Comparison of ENCODE assay signal across 8 cellular contexts in the genomic region with DNA sequence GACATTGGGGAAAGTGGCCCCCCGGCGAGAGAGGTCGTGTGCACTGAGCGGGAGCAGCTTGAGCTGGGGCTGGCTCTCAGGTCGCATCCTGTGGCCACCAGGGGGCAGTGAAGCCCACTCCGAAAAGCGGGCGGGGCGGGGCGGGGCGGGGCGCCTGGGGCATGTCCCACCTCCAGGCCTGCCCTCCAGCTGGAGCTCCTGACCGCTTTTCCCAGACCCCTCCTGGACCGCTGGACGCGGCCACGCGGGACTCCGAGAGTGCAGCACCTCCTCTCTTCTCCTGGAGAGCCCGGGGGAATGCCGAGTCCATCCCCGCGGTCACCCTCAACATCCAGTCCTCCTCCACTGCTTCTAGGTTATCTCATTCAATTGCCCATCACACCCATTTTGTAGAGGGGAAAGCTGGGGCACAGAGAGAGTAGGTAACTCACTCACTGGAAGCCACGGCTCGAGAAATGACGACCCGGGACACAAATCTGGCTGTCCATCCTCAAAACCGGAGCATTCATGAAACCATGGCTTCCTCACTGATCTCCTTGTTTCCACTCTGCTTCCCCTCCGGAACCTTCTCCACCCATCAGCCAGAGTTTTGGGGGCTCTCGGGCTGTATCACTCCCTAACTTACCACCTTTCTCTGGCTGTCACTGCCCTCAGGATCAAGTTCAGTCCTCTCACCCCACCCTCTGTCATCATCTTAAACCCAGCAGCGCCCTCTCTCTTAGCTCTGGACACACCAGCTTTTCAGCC. TPM values are rescaled to one million over a fixed set of nuclear protein-coding genes. Genes with fewer than 3 reads are reported as not detected.
DNase-seq lines count a peak whose midpoint lies in the region; ATAC-seq and TF ChIP-seq lines count a peak whose summit lies in the region.

No MANE protein-coding gene starts in this region.

- peak; percentile 85 for ATAC-seq in GM19463 (IDR thresholded peaks at IDR 0.05; ENCODE audit: unreplicated experiment)
- ATAC-seq in natural killer cell treated with Interleukin-12 subunit alpha and Interleukin-12 subunit beta and Interleukin-15 and Interleukin-18, amount 100 ng/mL, for 72 hours, result peak; percentile 86 to 88

- H3K27ac Mint-ChIP-seq in CD14-positive monocyte, result peak overlapping the region; percentile 31 to 79 (median 70)
- peak overlapping the region; percentile 81 to 96 for H3K27ac Mint-ChIP-seq in natural killer cell treated with Interleukin-12 subunit alpha and Interleukin-12 subunit beta and Interleukin-15 and Interleukin-18, amount 100 ng/mL, for 72 hours

- WGBS in HUES64, result 9% methylated on average over 31 of the region's 31 CpGs

- 0 out of 2 replicates have a peak, but pooled peaks cover 5% of the 10 kb centered on the region for H3K4me1 ChIP-seq in HUES64 (ENCODE audit: insufficient read depth, low read length)

- H3K27me3 ChIP-seq in HUES64 (ENCODE audit: insufficient read depth, low read length), result no peaks in the 10 kb centered on the region

- DNase-seq in CD14-positive monocyte (ENCODE audit: low spot score), result peak; percentile 66
- DNase-seq in RKO (ENCODE audit: low spot score), result peak; percentile 82
- peak; percentile 67 to 78 for DNase-seq in activated T-helper 1 cell treated with anti-CD3 and anti-CD28 coated beads, Interleukin-2, amount 50 U/mL, for 16 hours (ENCODE audit: low read depth in 1 of 2, low spot score in 1 of 2)
- DNase-seq in fibroblast of peridontal ligament (ENCODE audit: extremely low read depth), result peak; percentile 57
- peak; percentile 75 for DNase-seq in natural killer cell treated with Interleukin-12 subunit alpha and Interleukin-12 subunit beta and Interleukin-15 and Interleukin-18, amount 100 ng/mL, for 72 hours (ENCODE audit: low spot score)
- peak; percentile 80 for DNase-seq in stimulated activated naive CD4-positive, alpha-beta T cell treated with Interleukin-2 at 50 U/mL for 16 hours (lab: John Stamatoyannopoulos, UW)

- peaks cover 4 to 7% (median 4%) of the 10 kb centered on the region in 3 donors for H3K27me3 Mint-ChIP-seq in CD14-positive monocyte (ENCODE audit: low read depth in 3 of 3)
- no peaks in the 10 kb centered on the region for H3K27me3 Mint-ChIP-seq in natural killer cell treated with Interleukin-12 subunit alpha and Interleukin-12 subunit beta and Interleukin-15 and Interleukin-18, amount 100 ng/mL, for 72 hours

- peak overlapping the region; percentile 49 for H3K4me3 ChIP-seq in HUES64 (ENCODE audit: low read length)

- peaks cover 21% of the 10 kb centered on the region for H3K4me1 Mint-ChIP-seq in CD14-positive monocyte
- peaks cover 59 to 62% of the 10 kb centered on the region in 2 donors for H3K4me1 Mint-ChIP-seq in natural killer cell treated with Interleukin-12 subunit alpha and Interleukin-12 subunit beta and Interleukin-15 and Interleukin-18, amount 100 ng/mL, for 72 hours (ENCODE audit: low read depth in 2 of 2)

- no peaks in the 10 kb centered on the region for H3K9me3 Mint-ChIP-seq in CD14-positive monocyte
- H3K9me3 Mint-ChIP-seq in natural killer cell treated with Interleukin-12 subunit alpha and Interleukin-12 subunit beta and Interleukin-15 and Interleukin-18, amount 100 ng/mL, for 72 hours, result no peaks in the 10 kb centered on the region

- H3K4me3 Mint-ChIP-seq in CD14-positive monocyte, result peak overlapping the region; percentile 82 to 91
- H3K4me3 Mint-ChIP-seq in natural killer cell treated with Interleukin-12 subunit alpha and Interleukin-12 subunit beta and Interleukin-15 and Interleukin-18, amount 100 ng/mL, for 72 hours, result peak overlapping the region; percentile 84

- H3K27ac ChIP-seq in HUES64 (ENCODE audit: low read depth, low read length), result no peak overlapping the region

- no peak overlapping the region for H3K9ac ChIP-seq in HUES64 (ENCODE audit: low read depth, low read length)

- H3K9me3 ChIP-seq in HUES64 (ENCODE audit: insufficient read depth, low read depth, low read length), result no peaks in the 10 kb centered on the region

- peaks cover 14% of the 10 kb centered on the region for H3K36me3 ChIP-seq in HUES64 (ENCODE audit: insufficient read depth, low read length)

- intact Hi-C loops in CD14-positive monocyte (cut with micrococcal nuclease), result loop anchor here (2.0 kb wide), 2 partner anchors 61 to 63 kb away; partner anchors contain the start of gene BCL2L1 (in 1 of the 2)

- peaks cover 21 to 25% of the 10 kb centered on the region in 2 donors for H3K36me3 Mint-ChIP-seq in CD14-positive monocyte
- no peaks in the 10 kb centered on the region for H3K36me3 Mint-ChIP-seq in natural killer cell treated with Interleukin-12 subunit alpha and Interleukin-12 subunit beta and Interleukin-15 and Interleukin-18, amount 100 ng/mL, for 72 hours

- TF ChIP-seq CTCF in CD14-positive monocyte (IDR thresholded peaks at IDR 0.05), result peak; percentile 83

RNA-seq across cellular contexts. Expression of gene COX4I2, which starts 24.1 kb away (rescaled TPM):
- polyA plus RNA-seq in CD14-positive monocyte, result not detected
- not detected for polyA plus RNA-seq in HUES64 (2013, experiment 1 of 2)
- not detected for polyA plus RNA-seq in HUES64 (2013, experiment 2 of 2)
- not detected for total RNA-seq in natural killer cell treated with Interleukin-12 subunit alpha and Interleukin-12 subunit beta and Interleukin-15 and Interleukin-18, amount 100 ng/mL, for 72 hours

RNA-seq across cellular contexts. Expression of gene ID1, which starts 56.7 kb away (rescaled TPM):
- 10 to 100 TPM in 1 of 2 donors, 1 to 10 TPM in 1; 3.9 to 12.5 TPM for polyA plus RNA-seq in CD14-positive monocyte
- 115 TPM for polyA plus RNA-seq in HUES64 (2013, experiment 1 of 2)
- 95.7 TPM for polyA plus RNA-seq in HUES64 (2013, experiment 2 of 2)
- 1 to 10 TPM in 1 of 2 donors, under 1 TPM in 1; 0.52 to 1.4 TPM for total RNA-seq in natural killer cell treated with Interleukin-12 subunit alpha and Interleukin-12 subunit beta and Interleukin-15 and Interleukin-18, amount 100 ng/mL, for 72 hours
